ENCODE assay signal across 15 cellular contexts in the genomic region with DNA sequence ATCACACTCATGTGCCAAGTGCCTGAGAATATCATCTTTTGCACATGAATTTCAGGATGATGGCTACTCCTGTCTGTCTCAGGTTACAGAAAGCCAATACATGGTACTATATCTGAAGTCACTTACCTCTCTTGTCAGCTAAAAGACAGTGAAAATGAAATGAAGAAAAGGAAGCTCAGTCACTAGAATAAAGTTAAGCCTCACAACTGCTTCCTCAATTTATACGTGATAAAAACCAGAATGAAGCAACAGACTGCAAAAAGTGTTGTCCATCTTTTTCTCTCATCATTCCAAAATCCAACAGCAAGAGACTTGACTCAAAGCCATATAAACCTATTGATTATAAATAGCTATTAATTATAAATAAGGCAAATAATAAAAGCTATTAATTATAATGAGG. TPM values are rescaled to one million over a fixed set of nuclear protein-coding genes. Genes with fewer than 3 reads are reported as not detected.
DNase-seq lines count a peak whose midpoint lies in the region; ATAC-seq, FAIRE-seq and TF ChIP-seq lines count a peak whose summit lies in the region.
"Had no signal": no experiment of that assay in that cellular context is flagged by ENCODE, and none has a peak within 500 bp of the region (broad histone marks: within the 10 kb centered on the region; RNA-seq: fewer than 3 reads in every experiment).

No MANE protein-coding gene starts in this region.

- TF ChIP-seq POLR2A in GM12878 (IDR thresholded peaks at IDR 0.05; ENCODE audit: low read depth, low read length): no peak

- no TSS peak for BruUV-seq in GM12878 (replicated peaks; lab: Mats Ljungman, UMichigan)

- H3K4me2 ChIP-seq in OCI-LY1 (ENCODE audit: low read length) (peak overlapping the region; percentile 88; the same call in 1 of the 2 replicates), GM12878 (ENCODE audit: control insufficient read depth, insufficient read depth) (peak overlapping the region; percentile 68)

- H3K4me3 ChIP-seq in OCI-LY1 (ENCODE audit: low read depth, low read length, poor library complexity, severe bottlenecking) (no peak overlapping the region), GM12878 (peak overlapping the region; percentile 45; the same call in 1 of the 2 replicates), coronary artery (no peak overlapping the region)
- H3K4me3 ChIP-seq: thyroid gland had no signal

- H2AFZ ChIP-seq in OCI-LY1 (ENCODE audit: low read length) (no peak overlapping the region), GM12878 (ENCODE audit: control insufficient read depth, low read depth, low read length) (no peak overlapping the region)

- H3K27ac Mint-ChIP-seq in activated naive CD4-positive, alpha-beta T cell treated with anti-CD3 and anti-CD28 coated beads, Interleukin-2, amount 50 U/mL, for 24 hours: peak overlapping the region; percentile 85

- H3F3A ChIP-seq in OCI-LY1 (ENCODE audit: insufficient read depth, low read length): no peaks in the 10 kb centered on the region; the same call in 1 of the 2 replicates

- no peak for TF ChIP-seq CTCF in OCI-LY1 (IDR thresholded peaks at IDR 0.05; ENCODE audit: low read length)
- TF ChIP-seq CTCF in GM12878 (IDR thresholded peaks at IDR 0.05 in 2 of 3, conservative IDR thresholded peaks at IDR 0.05 in 1 of 3; ENCODE audit: control insufficient read depth in 2 of 3, extremely low read depth in 1 of 3, insufficient read depth in 1 of 3, low read depth in 3 of 3, low read length in 3 of 3): no peak
- TF ChIP-seq CTCF in coronary artery (IDR thresholded peaks at IDR 0.05): no peak

- TF ChIP-seq EP300 in GM12878 (IDR thresholded peaks at IDR 0.05; ENCODE audit: borderline replicate concordance in 1 of 2, control insufficient read depth in 1 of 2, low read depth in 2 of 2, low read length in 2 of 2): no peak

- H3K9me3 Mint-ChIP-seq in activated naive CD4-positive, alpha-beta T cell treated with anti-CD3 and anti-CD28 coated beads, Interleukin-2, amount 50 U/mL, for 24 hours: no peaks in the 10 kb centered on the region

- POLR2A ChIA-PET in GM12878 (lab: Charles Lee): interaction anchor here (0.9 to 4.6 kb wide), 9 partner anchors 10 to 39 kb away, joined by 3 to 39 read pairs (median 6); a partner anchor contains a TSS

- no peaks in the 10 kb centered on the region for H3K9me2 ChIP-seq in OCI-LY1 (ENCODE audit: low read depth, low read length)

- H4K20me1 ChIP-seq in OCI-LY1 (ENCODE audit: insufficient read depth, low read length): no peaks in the 10 kb centered on the region
- no peaks in the 10 kb centered on the region for H4K20me1 ChIP-seq in GM12878 (ENCODE audit: control insufficient read depth, insufficient read depth)

- RAD21 ChIA-PET in GM12878 (lab: Charles Lee; ENCODE audit: unreplicated experiment): interaction anchor here (0.7 to 7.8 kb wide), 9 partner anchors 8 to 84 kb away, joined by 3 to 91 read pairs (median 5); a partner anchor contains a TSS

- peaks cover 13% of the 10 kb centered on the region for H3K36me3 Mint-ChIP-seq in activated naive CD4-positive, alpha-beta T cell treated with anti-CD3 and anti-CD28 coated beads, Interleukin-2, amount 50 U/mL, for 24 hours

- H3K4me1 Mint-ChIP-seq in activated naive CD4-positive, alpha-beta T cell treated with anti-CD3 and anti-CD28 coated beads, Interleukin-2, amount 50 U/mL, for 24 hours: peaks cover 88% of the 10 kb centered on the region

- peaks cover 90% of the 10 kb centered on the region for H3K79me2 ChIP-seq in OCI-LY1 (ENCODE audit: insufficient read depth, low read length)
- peaks cover 96% of the 10 kb centered on the region for H3K79me2 ChIP-seq in GM12878 (ENCODE audit: control insufficient read depth, insufficient read depth, low read length)

- no peaks in the 10 kb centered on the region for H3K27me3 ChIP-seq in OCI-LY1 (ENCODE audit: insufficient read depth, low read length)
- no peaks in the 10 kb centered on the region for H3K27me3 ChIP-seq in GM12878 (replicated peaks in 1 of 2; ENCODE audit: control insufficient read depth in 2 of 2, insufficient read depth in 2 of 2, low read length in 1 of 2)
- H3K27me3 ChIP-seq: thyroid gland had no signal

- TF ChIP-seq RAD21 in GM12878 (IDR thresholded peaks at IDR 0.05; ENCODE audit: insufficient read depth, low read depth, low read length): no peak

- peaks cover 61% of the 10 kb centered on the region for H3K4me1 ChIP-seq in OCI-LY1 (ENCODE audit: insufficient read depth, low read length, severe bottlenecking)
- peaks cover 31% of the 10 kb centered on the region for H3K4me1 ChIP-seq in GM12878 (ENCODE audit: control insufficient read depth, insufficient read depth, low read length)

- no peak for DNase-seq in activated naive CD4-positive, alpha-beta T cell (lab: John Stamatoyannopoulos, UW)
- no peak for DNase-seq in GM12878 (ENCODE audit: low read depth, low spot score)
- no peak for DNase-seq in NCI-H146 treated with DMSO at 0.1 percent for 48 hours (lab: John Stamatoyannopoulos, UW; ENCODE audit: unreplicated experiment)
- DNase-seq in NCI-H128 (lab: John Stamatoyannopoulos, UW; ENCODE audit: unreplicated experiment): no peak
- DNase-seq in coronary artery (ENCODE audit: low spot score): no peak
- DNase-seq: DMS79 treated with DMSO at 0.1 percent for 48 hours, head of caudate nucleus, NCI-H1092, T-helper 9 cell, thyroid gland had no signal

- WGBS in GM12878 (ENCODE audit: insufficient coverage, insufficient replicate concordance, low lambda C conversion rate, missing lambda C conversion rate): 8% methylated on average over 1 of the region's 1 CpG

- CTCF ChIA-PET in GM12878 (lab: Yijun Ruan, JAX): interaction anchor here (1.0 to 6.3 kb wide), 7 partner anchors 9 to 44 kb away, joined by 3 to 56 read pairs (median 13); no protein-coding TSS in a partner anchor

- SMC1A ChIA-PET in GM12878 (lab: Charles Lee; ENCODE audit: uncharacterized antibody, unreplicated experiment): interaction anchor here (0.8 to 16.9 kb wide), 14 partner anchors 8 to 161 kb away, joined by 3 to 360 read pairs (median 4); a partner anchor contains a TSS

- peak overlapping the region; percentile 58 for H3K9ac ChIP-seq in OCI-LY1 (ENCODE audit: low read length)
- peak overlapping the region; percentile 52 for H3K9ac ChIP-seq in GM12878 (ENCODE audit: control insufficient read depth, insufficient read depth, low read length)

- no peak for FAIRE-seq in GM12878 (lab: Jason Lieb, UNC)

- in situ Hi-C loops in GM12878 (cut with MboI): loop anchor here (10.0 kb wide), 1 partner anchor 1196 kb away; a partner anchor contains a TSS

- H3K9me3 ChIP-seq in OCI-LY1 (ENCODE audit: low read length) (no peaks in the 10 kb centered on the region), GM12878 (replicated peaks; ENCODE audit: control insufficient read depth, insufficient read depth, low read length) (peaks cover under 1% of the 10 kb centered on the region; the same call in 1 of the 3 replicates)
- H3K9me3 ChIP-seq: thyroid gland had no signal

- H3K27ac ChIP-seq in OCI-LY1 (ENCODE audit: low read depth, low read length, poor library complexity, severe bottlenecking): peak overlapping the region; percentile 96
- peak overlapping the region; percentile 88 for H3K27ac ChIP-seq in GM12878 (ENCODE audit: control insufficient read depth, insufficient read depth)
- H3K27ac ChIP-seq in coronary artery: no peak overlapping the region
- H3K27ac ChIP-seq: thyroid gland had no signal

- intact Hi-C loops in GM12878 (cut with micrococcal nuclease; ENCODE audit: unreplicated experiment): loop anchor here (5.0 to 10.0 kb wide), 3 partner anchors 153 to 588 kb away; a partner anchor contains a TSS

- peak overlapping the region; percentile 43 for H3K4me3 Mint-ChIP-seq in activated naive CD4-positive, alpha-beta T cell treated with anti-CD3 and anti-CD28 coated beads, Interleukin-2, amount 50 U/mL, for 24 hours

- no peak for ATAC-seq in GM12878
- no peak for ATAC-seq in GM19328 (IDR thresholded peaks at IDR 0.05; ENCODE audit: unreplicated experiment)

- peaks cover 44% of the 10 kb centered on the region for H3K36me3 ChIP-seq in OCI-LY1 (ENCODE audit: insufficient read depth, low read length)
- peaks cover 0 to 12% of the 10 kb centered on the region in 2 experiments; a peak in 3 of 4 replicates for H3K36me3 ChIP-seq in GM12878 (ENCODE audit: control insufficient read depth in 2 of 2, insufficient read depth in 2 of 2, low read length in 1 of 2)
- H3K36me3 ChIP-seq: thyroid gland had no signal

- no peaks in the 10 kb centered on the region for H3K27me3 Mint-ChIP-seq in activated naive CD4-positive, alpha-beta T cell treated with anti-CD3 and anti-CD28 coated beads, Interleukin-2, amount 50 U/mL, for 24 hours

RNA-seq across cellular contexts. Expression of a gene that starts 10.2 kb away (rescaled TPM):
- total RNA-seq in GM12878 (2013; cell fraction: nucleolus; rRNA removed): 248 and 265 TPM in 2 replicates
- 92.2 and 103 TPM in 2 replicates for total RNA-seq in GM12878 (2014; rRNA removed)
- 133 and 138 TPM in 2 replicates for total RNA-seq in GM12878 (2014; rRNA removed; fragmentation: Illumina TruSeq; extraction: Trizol)
- 134 and 135 TPM in 2 replicates for total RNA-seq in GM12878 (2021)
- polyA plus RNA-seq in GM12878 (2011; ENCODE audit: low read depth): 39.4 TPM
- polyA plus RNA-seq in GM12878 (2011; rRNA removed): 44.0 and 51.2 TPM in 2 replicates
- polyA plus RNA-seq in GM12878 (2011; cell fraction: cytosol; rRNA removed): 23.7 and 24.4 TPM in 2 replicates
- polyA plus RNA-seq in GM12878 (2011; cell fraction: nucleus; rRNA removed): 52.6 and 57.6 TPM in 2 replicates
- polyA plus RNA-seq in GM12878 (2012): 51.7 and 57.1 TPM in 2 replicates
- 101 and 122 TPM in 2 replicates for polyA plus RNA-seq in GM12878 (2014; fragmentation: Illumina TruSeq; extraction: Trizol)
- 10 to 100 TPM; 16.2 to 17.0 TPM for polyA plus RNA-seq in GM12878 (2014; fragmentation: Nextera tagmentation; extraction: Ambion mirVana)
- polyA plus RNA-seq in GM12878 (2014; rRNA removed): 57.5 and 67.6 TPM in 2 replicates
- polyA plus RNA-seq in GM12878 (2016; fragmentation: Nextera tagmentation; extraction: Ambion mirVana): 10 to 100 TPM; 30.5 to 73.1 TPM
- polyA minus RNA-seq in GM12878 (2011; rRNA and poly(A)+ RNA removed): 60.8 and 87.0 TPM in 2 replicates
- polyA minus RNA-seq in GM12878 (2011; cell fraction: cytosol; rRNA and poly(A)+ RNA removed): 25.0 and 33.6 TPM in 2 replicates
- 52.8 and 99.4 TPM in 2 replicates for polyA minus RNA-seq in GM12878 (2011; cell fraction: nucleus; rRNA and poly(A)+ RNA removed)

RNA-seq across cellular contexts. Expression of a gene that starts 51.1 kb away (rescaled TPM):
- total RNA-seq in GM12878 (2013; cell fraction: nucleolus; rRNA removed): not detected in 2 replicates
- total RNA-seq in GM12878 (2014; rRNA removed) (not detected in 2 replicates), GM12878 (2014; rRNA removed; fragmentation: Illumina TruSeq; extraction: Trizol) (not detected in 2 replicates), GM12878 (2021) (not detected in 2 replicates)
- polyA plus RNA-seq in GM12878 (2011; ENCODE audit: low read depth): not detected
- polyA plus RNA-seq in GM12878 (2011; rRNA removed) (not detected in 2 replicates), GM12878 (2014; fragmentation: Illumina TruSeq; extraction: Trizol) (not detected in 2 replicates), GM12878 (2014; fragmentation: Nextera tagmentation; extraction: Ambion mirVana) (not detected), GM12878 (2014; rRNA removed) (not detected in 2 replicates), GM12878 (2016; fragmentation: Nextera tagmentation; extraction: Ambion mirVana) (not detected)
- polyA plus RNA-seq in GM12878 (2011; cell fraction: cytosol; rRNA removed): not detected in 2 replicates
- not detected in 2 replicates for polyA plus RNA-seq in GM12878 (2011; cell fraction: nucleus; rRNA removed)
- not detected in 2 replicates for polyA plus RNA-seq in GM12878 (2012)
- not detected in 2 replicates for polyA minus RNA-seq in GM12878 (2011; rRNA and poly(A)+ RNA removed)
- not detected in 2 replicates for polyA minus RNA-seq in GM12878 (2011; cell fraction: cytosol; rRNA and poly(A)+ RNA removed)
- not detected in 2 replicates for polyA minus RNA-seq in GM12878 (2011; cell fraction: nucleus; rRNA and poly(A)+ RNA removed)
- total RNA-seq: HT1080, NCI-H460 had no signal

Comparison
In these comparisons a context has a peak if more than half of its experiments do, and no peak if none do; other contexts are left out.
1. H3K27ac ChIP-seq: peak in OCI-LY1 (single experiment) and GM12878 (single experiment); none in coronary artery (0 of 2).